1 cellular context compared by ENCODE assay signal in the genomic region with DNA sequence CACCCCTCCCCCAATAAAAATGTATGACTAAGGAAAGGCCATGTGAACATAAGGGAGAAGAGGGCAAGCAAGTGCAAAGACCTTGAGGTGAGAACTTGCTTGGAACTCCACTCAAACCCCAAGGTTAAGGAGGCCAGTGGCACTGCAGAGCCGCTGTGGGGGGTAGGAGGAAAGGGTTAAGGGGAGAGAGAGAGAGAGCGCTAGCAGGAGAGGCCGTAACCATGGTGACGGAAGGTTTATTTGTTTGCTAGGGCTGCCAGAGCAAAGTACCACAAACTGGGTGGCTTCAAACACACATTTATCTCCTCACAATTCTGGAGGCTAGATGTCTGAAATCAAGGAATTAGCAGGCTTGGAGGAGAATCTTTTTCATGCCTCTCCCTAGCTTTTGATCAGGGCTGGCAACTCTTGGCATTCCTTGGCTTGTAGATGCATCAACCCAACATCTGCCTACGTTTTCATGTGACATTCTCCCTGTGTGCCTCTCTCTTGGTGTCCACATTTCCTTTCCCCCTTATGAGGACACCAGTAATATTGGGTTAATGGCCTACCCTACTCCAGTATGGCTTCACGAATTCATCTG.
TF ChIP-seq lines count a peak whose summit lies in the region.

No MANE protein-coding gene starts in this region.

TF ChIP-seq in A549, 52 proteins besides CTCF, POLR2A, EP300 and RAD21 (continued from another document):
- TF ChIP-seq, protein P1, sequence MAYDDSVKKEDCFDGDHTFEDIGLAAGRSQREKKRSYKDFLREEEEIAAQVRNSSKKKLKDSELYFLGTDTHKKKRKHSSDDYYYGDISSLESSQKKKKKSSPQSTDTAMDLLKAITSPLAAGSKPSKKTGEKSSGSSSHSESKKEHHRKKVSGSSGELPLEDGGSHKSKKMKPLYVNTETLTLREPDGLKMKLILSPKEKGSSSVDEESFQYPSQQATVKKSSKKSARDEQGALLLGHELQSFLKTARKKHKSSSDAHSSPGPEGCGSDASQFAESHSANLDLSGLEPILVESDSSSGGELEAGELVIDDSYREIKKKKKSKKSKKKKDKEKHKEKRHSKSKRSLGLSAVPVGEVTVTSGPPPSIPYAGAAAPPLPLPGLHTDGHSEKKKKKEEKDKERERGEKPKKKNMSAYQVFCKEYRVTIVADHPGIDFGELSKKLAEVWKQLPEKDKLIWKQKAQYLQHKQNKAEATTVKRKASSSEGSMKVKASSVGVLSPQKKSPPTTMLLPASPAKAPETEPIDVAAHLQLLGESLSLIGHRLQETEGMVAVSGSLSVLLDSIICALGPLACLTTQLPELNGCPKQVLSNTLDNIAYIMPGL (CRISPR knock-in tag; IDR thresholded peaks at IDR 0.05; ENCODE audit: borderline replicate concordance): no peak
- no peak for TF ChIP-seq BHLHE40 (IDR thresholded peaks at IDR 0.05; ENCODE audit: low read depth, low read length)
- no peak for TF ChIP-seq JUN (IDR thresholded peaks at IDR 0.05)
- TF ChIP-seq MAFK (IDR thresholded peaks at IDR 0.05; ENCODE audit: partially characterized antibody): no peak
- TF ChIP-seq NFE2L2 (conservative IDR thresholded peaks at IDR 0.05; ENCODE audit: low read length): no peak
- no peak for TF ChIP-seq TFCP2L1 (CRISPR knock-in tag; IDR thresholded peaks at IDR 0.05)
- TF ChIP-seq ESRRA (IDR thresholded peaks at IDR 0.05; ENCODE audit: borderline replicate concordance, low read length): no peak
- no peak for TF ChIP-seq CEBPB (IDR thresholded peaks at IDR 0.05)
- no peak for TF ChIP-seq HOXB5 (CRISPR knock-in tag; IDR thresholded peaks at IDR 0.05)
